ENCODE assay signal across 21 cellular contexts in the genomic region with DNA sequence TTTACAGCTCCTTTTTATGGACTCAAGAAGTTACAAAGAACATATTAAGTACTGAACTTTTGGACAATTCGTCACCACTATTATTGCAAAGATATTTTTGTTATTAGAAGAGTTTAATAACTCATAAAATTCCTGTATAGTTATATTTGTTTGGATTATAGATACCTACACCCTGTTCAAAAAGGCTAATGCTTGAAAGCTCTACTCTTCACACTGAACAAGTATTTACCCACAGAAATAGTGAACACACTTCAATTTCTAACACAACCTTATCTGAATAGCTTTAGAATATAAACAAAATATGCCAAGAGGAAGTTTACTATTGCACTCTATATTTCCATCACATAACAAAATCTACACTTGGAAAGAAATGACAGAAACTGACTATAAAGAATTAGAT.
DNase-seq lines count a peak whose midpoint lies in the region; ATAC-seq, FAIRE-seq and TF ChIP-seq lines count a peak whose summit lies in the region.
"Had no signal": no experiment of that assay in that cellular context is flagged by ENCODE, and none has a peak within 500 bp of the region (broad histone marks: within the 10 kb centered on the region; RNA-seq: fewer than 3 reads in every experiment).

No MANE protein-coding gene starts in this region.

- H4K20me1 ChIP-seq in PC-3 (ENCODE audit: low read length): no peaks in the 10 kb centered on the region
- H4K20me1 ChIP-seq in smooth muscle cell (ENCODE audit: low read depth): no peaks in the 10 kb centered on the region
- H4K20me1 ChIP-seq: BLaER1 treated with 17β-estradiol and CSF1 and Interleukin-3, amounts not matched to agents 10 nM and 100 nM had no signal

- no peak overlapping the region for H3K4me2 ChIP-seq in PC-3 (ENCODE audit: low read length)
- H3K4me2 ChIP-seq in smooth muscle cell: no peak overlapping the region
- H3K4me2 ChIP-seq: A549 had no signal

- H3K4me1 ChIP-seq in PC-3 (ENCODE audit: insufficient read depth, low read length) (peaks cover 19% of the 10 kb centered on the region), smooth muscle cell (ENCODE audit: low read depth) (no peaks in the 10 kb centered on the region), pancreas (no peaks in the 10 kb centered on the region)
- H3K4me1 ChIP-seq in effector memory CD4-positive, alpha-beta T cell (ENCODE audit: control insufficient read depth, insufficient read depth, low read length, poor library complexity, severe bottlenecking): no peaks in the 10 kb centered on the region
- H3K4me1 ChIP-seq: A549, Caco-2 had no signal

- no TSS peak for BruUV-seq in PC-3 (replicated peaks; lab: Mats Ljungman, UMichigan)

- H2AFZ ChIP-seq in PC-3 (ENCODE audit: low read length) (no peak overlapping the region), smooth muscle cell (ENCODE audit: low read depth) (peak overlapping the region; percentile 18)

- H3K9me3 ChIP-seq in PC-3 (ENCODE audit: low read length) (no peaks in the 10 kb centered on the region), smooth muscle cell (replicated peaks; ENCODE audit: low read depth) (no peaks in the 10 kb centered on the region), pancreas (no peaks in the 10 kb centered on the region)
- no peaks in the 10 kb centered on the region for H3K9me3 ChIP-seq in effector memory CD4-positive, alpha-beta T cell (ENCODE audit: control insufficient read depth, low read length)
- H3K9me3 ChIP-seq: A549; BLaER1 treated with 17β-estradiol and CSF1 and Interleukin-3, amounts not matched to agents 10 nM and 100 nM; Caco-2 had no signal

- ATAC-seq in PC-3 (peak; percentile 62), pancreas (no peak)
- ATAC-seq: A549; CD8-positive, alpha-beta T cell had no signal

- DNase-seq in NCI-H2029 treated with DMSO at 0.1 percent for 48 hours (lab: John Stamatoyannopoulos, UW) (peak; percentile 47), NCI-H2029 (lab: John Stamatoyannopoulos, UW) (no peak), PC-3 (peak; percentile 12), smooth muscle cell (lab: John Stamatoyannopoulos, UW; ENCODE audit: unreplicated experiment) (no peak), pancreas (no peak)
- DNase-seq in effector memory CD4-positive, alpha-beta T cell: no peak
- DNase-seq: AML-193; Caco-2; Calu3; CD4-positive, alpha-beta T cell; CD8-positive, alpha-beta T cell; DMS79 treated with DMSO at 0.1 percent for 48 hours; GF-D8 had no signal

- POLR2A ChIA-PET in PC-3 (lab: Charles Lee; ENCODE audit: unreplicated experiment): interaction anchor here (0.6 kb wide), 3 partner anchors 28 to 1375 kb away, joined by 3 to 6 read pairs (median 3); no protein-coding TSS in a partner anchor

- no peak for TF ChIP-seq CTCF in PC-3 (conservative IDR thresholded peaks at IDR 0.05; ENCODE audit: low read depth, low read length)
- TF ChIP-seq CTCF in smooth muscle cell (IDR thresholded peaks at IDR 0.05; ENCODE audit: borderline replicate concordance, insufficient read depth, poor library complexity, severe bottlenecking): no peak
- TF ChIP-seq CTCF in pancreas (IDR thresholded peaks at IDR 0.05): no peak

- no peaks in the 10 kb centered on the region for H3K9me2 ChIP-seq in PC-3 (replicated peaks; ENCODE audit: low read length)

- H3F3A ChIP-seq in PC-3 (ENCODE audit: low read length, unreplicated experiment): no peaks in the 10 kb centered on the region
- H3F3A ChIP-seq in smooth muscle cell (ENCODE audit: low read depth): no peaks in the 10 kb centered on the region

- intact Hi-C loops in PC-3 (cut with micrococcal nuclease): loop anchor here (1.0 to 10.0 kb wide), 6 partner anchors 180 to 724 kb away; no protein-coding TSS in a partner anchor
- intact Hi-C loops in pancreas (cut with DNase I): no loop called here

- H3K9ac ChIP-seq in PC-3 (ENCODE audit: low read length) (no peak overlapping the region), smooth muscle cell (ENCODE audit: low read depth) (no peak overlapping the region)
- H3K9ac ChIP-seq: BLaER1 treated with 17β-estradiol and CSF1 and Interleukin-3, amounts not matched to agents 10 nM and 100 nM had no signal

- FAIRE-seq in pancreas (lab: Jason Lieb, UNC): no peak
- FAIRE-seq: A549, D721Med, G401.6, GM12891, GM19239 had no signal

- no peaks in the 10 kb centered on the region for H3K27me3 ChIP-seq in PC-3 (ENCODE audit: low read length)
- H3K27me3 ChIP-seq in smooth muscle cell (ENCODE audit: low read depth): no peaks in the 10 kb centered on the region
- H3K27me3 ChIP-seq in effector memory CD4-positive, alpha-beta T cell (replicated peaks; ENCODE audit: control insufficient read depth, insufficient read depth, low read length, poor library complexity, severe bottlenecking): no peaks in the 10 kb centered on the region
- H3K27me3 ChIP-seq in pancreas: no peaks in the 10 kb centered on the region
- H3K27me3 ChIP-seq: BLaER1 treated with 17β-estradiol and CSF1 and Interleukin-3, amounts not matched to agents 10 nM and 100 nM had no signal

- H3K36me3 ChIP-seq in PC-3 (ENCODE audit: low read depth, low read length) (no peaks in the 10 kb centered on the region), smooth muscle cell (ENCODE audit: low read depth) (no peaks in the 10 kb centered on the region), pancreas (no peaks in the 10 kb centered on the region)
- H3K36me3 ChIP-seq in effector memory CD4-positive, alpha-beta T cell (ENCODE audit: control insufficient read depth, insufficient read depth, low read length): no peaks in the 10 kb centered on the region
- H3K36me3 ChIP-seq: BLaER1 treated with 17β-estradiol and CSF1 and Interleukin-3, amounts not matched to agents 10 nM and 100 nM had no signal

- H3K4me3 ChIP-seq in PC-3 (ENCODE audit: low read length) (no peak overlapping the region), smooth muscle cell (no peak overlapping the region), pancreas (no peak overlapping the region)
- no peak overlapping the region for H3K4me3 ChIP-seq in effector memory CD4-positive, alpha-beta T cell (ENCODE audit: insufficient read depth, low read depth, low read length, poor library complexity, severe bottlenecking)
- H3K4me3 ChIP-seq: A549; BLaER1 treated with 17β-estradiol and CSF1 and Interleukin-3, amounts not matched to agents 10 nM and 100 nM had no signal

- H3K27ac ChIP-seq in PC-3 (ENCODE audit: low read length) (no peak overlapping the region), smooth muscle cell (ENCODE audit: low read depth) (no peak overlapping the region), pancreas (no peak overlapping the region)
- H3K27ac ChIP-seq in effector memory CD4-positive, alpha-beta T cell (ENCODE audit: insufficient read depth, low read length, poor library complexity, severe bottlenecking): no peak overlapping the region
- H3K27ac ChIP-seq: 22Rv1; A549; BLaER1 treated with 17β-estradiol and CSF1 and Interleukin-3, amounts not matched to agents 10 nM and 100 nM; C4-2B had no signal

- CTCF ChIA-PET in PC-3 (lab: Charles Lee): no interaction called here

- H3K79me2 ChIP-seq in PC-3 (ENCODE audit: low read length) (no peaks in the 10 kb centered on the region), smooth muscle cell (ENCODE audit: low read depth) (no peaks in the 10 kb centered on the region)

- 61% methylated on average over 1 of the region's 1 CpG for WGBS in smooth muscle cell (ENCODE audit: low lambda C conversion rate)
- 18 to 37% methylated on average over 1 of the region's 1 CpG for WGBS in pancreas, 2 donors

Comparison
In these comparisons a context has a peak if more than half of its experiments do, and no peak if none do; other contexts are left out.
1. DNase-seq: peak in NCI-H2029 treated with DMSO at 0.1 percent for 48 hours (single experiment) and PC-3 (single experiment); none in NCI-H2029 (single experiment), smooth muscle cell (single experiment), effector memory CD4-positive, alpha-beta T cell (0 of 3) and pancreas (0 of 6).